Comparison of ENCODE assay signal across 22 cellular contexts in the genomic region with DNA sequence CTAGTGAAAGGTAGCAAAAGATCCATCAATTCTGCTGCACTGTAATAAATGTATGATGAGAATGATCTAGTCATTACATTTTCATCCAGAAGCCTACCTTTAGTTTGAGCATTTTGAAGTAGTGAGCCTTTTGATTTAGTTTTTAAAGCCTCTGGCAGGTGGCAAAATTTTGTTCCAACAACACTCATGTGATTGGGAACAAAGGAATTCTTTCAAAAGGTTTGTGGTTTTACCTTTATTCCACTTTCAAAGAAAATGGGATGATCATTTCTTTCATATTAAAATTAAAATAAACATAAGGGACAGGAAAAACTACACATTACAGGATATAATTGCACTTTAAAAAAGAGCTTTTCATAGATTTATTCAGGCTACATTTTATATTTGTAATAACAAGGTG.
A peak's percentile ranks its signal among the peaks of the same experiment; 100 is the strongest.
DNase-seq lines count a peak whose midpoint lies in the region; ATAC-seq and FAIRE-seq lines count a peak whose summit lies in the region.
"Had no signal": no experiment of that assay in that cellular context is flagged by ENCODE, and none has a peak within 500 bp of the region (broad histone marks: within the 10 kb centered on the region; RNA-seq: fewer than 3 reads in every experiment).

No MANE protein-coding gene starts in this region.

- DNase-seq in NCI-H146 (lab: John Stamatoyannopoulos, UW) = peak; percentile 15
- no peak for DNase-seq in NCI-H146 treated with DMSO at 0.1 percent for 48 hours (lab: John Stamatoyannopoulos, UW; ENCODE audit: unreplicated experiment)
- DNase-seq in NCI-H748 (lab: John Stamatoyannopoulos, UW; ENCODE audit: unreplicated experiment) = peak; percentile 13
- no peak for DNase-seq in NCI-H748 treated with DMSO at 0.1 percent for 48 hours (lab: John Stamatoyannopoulos, UW)
- DNase-seq in SHP77 (lab: John Stamatoyannopoulos, UW) = no peak
- DNase-seq: 8988T; ACHN; AML-193; BE2C; CD4-positive, alpha-beta T cell; CD8-positive, alpha-beta memory T cell; DMS 273 treated with DMSO at 0.1 percent for 48 hours; DMS79; EL; GDM1; GOT3; HFFc6 had no signal

- no peak for ATAC-seq in HG03521 (IDR thresholded peaks at IDR 0.05; ENCODE audit: unreplicated experiment)
- ATAC-seq: A549, GM12878 had no signal

- peak; percentile 29 for FAIRE-seq in endometrium (lab: Jason Lieb, UNC)
- FAIRE-seq: A549, GM12878, H54 had no signal

Comparison
In these comparisons a context has a peak if more than half of its experiments do, and no peak if none do; other contexts are left out.
1. DNase-seq: peak in NCI-H146 (single experiment) and NCI-H748 (single experiment); none in NCI-H146 treated with DMSO at 0.1 percent for 48 hours (single experiment), NCI-H748 treated with DMSO at 0.1 percent for 48 hours (single experiment) and SHP77 (0 of 2).